In the genomic region with DNA sequence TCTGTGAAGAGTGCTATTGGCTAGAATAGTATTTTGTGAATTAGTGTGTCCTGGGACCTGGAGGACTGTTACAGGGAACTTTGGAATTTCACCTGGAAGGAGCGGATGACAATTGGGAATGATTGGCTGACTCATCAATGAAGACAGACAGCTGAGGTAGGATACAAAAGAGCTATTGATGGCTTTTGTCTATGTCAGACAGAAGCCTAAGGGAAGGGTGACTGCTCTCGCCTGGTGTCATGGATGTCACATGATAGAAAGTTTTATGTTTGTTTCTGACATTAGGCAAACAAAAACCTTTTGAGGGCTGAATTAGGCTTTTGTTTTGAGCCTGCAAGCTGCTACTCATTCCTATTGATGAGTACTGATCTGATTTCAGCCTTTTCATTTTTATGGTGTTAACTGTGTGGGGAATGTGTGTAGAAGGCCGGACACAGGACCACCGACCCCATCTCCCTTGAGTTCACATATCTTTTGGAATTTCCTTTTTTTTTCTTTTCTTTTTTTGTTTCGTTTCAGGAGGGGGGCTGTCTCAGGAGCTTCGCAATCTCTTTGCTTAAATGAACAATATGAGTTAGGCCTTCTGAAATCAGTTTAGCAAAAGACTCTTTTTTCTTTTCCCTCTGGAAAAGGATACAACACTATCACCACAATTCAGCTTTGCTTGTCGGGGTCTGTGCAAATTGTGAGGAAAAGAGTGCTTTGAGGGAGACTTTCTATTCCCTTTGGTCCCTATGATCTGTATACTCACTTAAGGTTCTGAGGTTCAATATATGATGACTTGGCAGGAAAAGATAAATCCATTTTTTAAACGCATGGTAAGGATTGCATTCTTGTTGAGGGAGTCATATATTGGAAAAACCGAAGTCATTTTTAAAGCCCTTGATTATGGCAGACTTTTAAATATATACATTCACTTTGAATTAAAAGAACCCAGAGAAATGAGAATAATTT, we compare ENCODE assay signal across 1 cellular context.
TF ChIP-seq lines count a peak whose summit lies in the region.

No MANE protein-coding gene starts in this region.

TF ChIP-seq in HepG2, 621 proteins besides CTCF, POLR2A, EP300 and RAD21 (continued from another document):
- TF ChIP-seq, protein P1, sequence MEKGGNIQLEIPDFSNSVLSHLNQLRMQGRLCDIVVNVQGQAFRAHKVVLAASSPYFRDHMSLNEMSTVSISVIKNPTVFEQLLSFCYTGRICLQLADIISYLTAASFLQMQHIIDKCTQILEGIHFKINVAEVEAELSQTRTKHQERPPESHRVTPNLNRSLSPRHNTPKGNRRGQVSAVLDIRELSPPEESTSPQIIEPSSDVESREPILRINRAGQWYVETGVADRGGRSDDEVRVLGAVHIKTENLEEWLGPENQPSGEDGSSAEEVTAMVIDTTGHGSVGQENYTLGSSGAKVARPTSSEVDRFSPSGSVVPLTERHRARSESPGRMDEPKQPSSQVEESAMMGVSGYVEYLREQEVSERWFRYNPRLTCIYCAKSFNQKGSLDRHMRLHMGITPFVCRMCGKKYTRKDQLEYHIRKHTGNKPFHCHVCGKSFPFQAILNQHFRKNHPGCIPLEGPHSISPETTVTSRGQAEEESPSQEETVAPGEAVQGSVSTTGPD (CRISPR knock-in tag; IDR thresholded peaks at IDR 0.05), result no peak
- TF ChIP-seq, protein P2, sequence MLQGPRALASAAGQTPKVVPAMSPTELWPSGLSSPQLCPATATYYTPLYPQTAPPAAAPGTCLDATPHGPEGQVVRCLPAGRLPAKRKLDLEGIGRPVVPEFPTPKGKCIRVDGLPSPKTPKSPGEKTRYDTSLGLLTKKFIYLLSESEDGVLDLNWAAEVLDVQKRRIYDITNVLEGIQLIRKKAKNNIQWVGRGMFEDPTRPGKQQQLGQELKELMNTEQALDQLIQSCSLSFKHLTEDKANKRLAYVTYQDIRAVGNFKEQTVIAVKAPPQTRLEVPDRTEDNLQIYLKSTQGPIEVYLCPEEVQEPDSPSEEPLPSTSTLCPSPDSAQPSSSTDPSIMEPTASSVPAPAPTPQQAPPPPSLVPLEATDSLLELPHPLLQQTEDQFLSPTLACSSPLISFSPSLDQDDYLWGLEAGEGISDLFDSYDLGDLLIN (CRISPR knock-in tag; IDR thresholded peaks at IDR 0.05; ENCODE audit: borderline replicate concordance), result no peak
- peak; percentile 87 for TF ChIP-seq ZEB1 (IDR thresholded peaks at IDR 0.05; ENCODE audit: insufficient replicate concordance, low read depth)
- no peak for TF ChIP-seq CHCHD3 (CRISPR knock-in tag; IDR thresholded peaks at IDR 0.05)
- peak; percentile 43; the same call in 1 of the 2 replicates for TF ChIP-seq HNF4G (IDR thresholded peaks at IDR 0.05; ENCODE audit: borderline replicate concordance, low read depth, low read length)
- TF ChIP-seq HNF4G (CRISPR knock-in tag; IDR thresholded peaks at IDR 0.05; ENCODE audit: borderline replicate concordance, low read depth), result no peak
- TF ChIP-seq SOX13 (IDR thresholded peaks at IDR 0.05), result peak; percentile 94
- peak in 1 of 2 experiments; percentile 99; a peak in 2 of 4 replicates for TF ChIP-seq SOX13 (CRISPR knock-in tag; conservative IDR thresholded peaks at IDR 0.05 in 1 of 2, IDR thresholded peaks at IDR 0.05 in 1 of 2)
- TF ChIP-seq RCOR2 (CRISPR knock-in tag; IDR thresholded peaks at IDR 0.05), result no peak
- TF ChIP-seq, protein P3, sequence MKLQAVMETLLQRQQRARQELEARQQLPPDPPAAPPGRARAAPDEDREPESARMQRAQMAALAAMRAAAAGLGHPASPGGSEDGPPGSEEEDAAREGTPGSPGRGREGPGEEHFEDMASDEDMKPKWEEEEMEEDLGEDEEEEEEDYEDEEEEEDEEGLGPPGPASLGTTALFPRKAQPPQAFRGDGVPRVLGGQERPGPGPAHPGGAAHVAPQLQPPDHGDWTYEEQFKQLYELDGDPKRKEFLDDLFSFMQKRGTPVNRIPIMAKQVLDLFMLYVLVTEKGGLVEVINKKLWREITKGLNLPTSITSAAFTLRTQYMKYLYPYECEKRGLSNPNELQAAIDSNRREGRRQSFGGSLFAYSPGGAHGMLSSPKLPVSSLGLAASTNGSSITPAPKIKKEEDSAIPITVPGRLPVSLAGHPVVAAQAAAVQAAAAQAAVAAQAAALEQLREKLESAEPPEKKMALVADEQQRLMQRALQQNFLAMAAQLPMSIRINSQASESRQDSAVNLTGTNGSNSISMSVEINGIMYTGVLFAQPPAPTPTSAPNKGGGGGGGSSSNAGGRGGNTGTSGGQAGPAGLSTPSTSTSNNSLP (IDR thresholded peaks at IDR 0.05; ENCODE audit: low read depth, low read length), result peak; percentile 39; the same call in 1 of the 2 replicates
- no peak for TF ChIP-seq ZNF282 (IDR thresholded peaks at IDR 0.05; ENCODE audit: partially characterized antibody)
- no peak for TF ChIP-seq ZNF20 (CRISPR knock-in tag; IDR thresholded peaks at IDR 0.05)
- 0 out of 2 replicates have a peak, but pooled peaks have one; percentile 35 for TF ChIP-seq FOXO1 (CRISPR knock-in tag; IDR thresholded peaks at IDR 0.05)
- no peak for TF ChIP-seq NFRKB (IDR thresholded peaks at IDR 0.05)
- TF ChIP-seq EED (CRISPR knock-in tag; IDR thresholded peaks at IDR 0.05), result no peak
- TF ChIP-seq, protein P4, sequence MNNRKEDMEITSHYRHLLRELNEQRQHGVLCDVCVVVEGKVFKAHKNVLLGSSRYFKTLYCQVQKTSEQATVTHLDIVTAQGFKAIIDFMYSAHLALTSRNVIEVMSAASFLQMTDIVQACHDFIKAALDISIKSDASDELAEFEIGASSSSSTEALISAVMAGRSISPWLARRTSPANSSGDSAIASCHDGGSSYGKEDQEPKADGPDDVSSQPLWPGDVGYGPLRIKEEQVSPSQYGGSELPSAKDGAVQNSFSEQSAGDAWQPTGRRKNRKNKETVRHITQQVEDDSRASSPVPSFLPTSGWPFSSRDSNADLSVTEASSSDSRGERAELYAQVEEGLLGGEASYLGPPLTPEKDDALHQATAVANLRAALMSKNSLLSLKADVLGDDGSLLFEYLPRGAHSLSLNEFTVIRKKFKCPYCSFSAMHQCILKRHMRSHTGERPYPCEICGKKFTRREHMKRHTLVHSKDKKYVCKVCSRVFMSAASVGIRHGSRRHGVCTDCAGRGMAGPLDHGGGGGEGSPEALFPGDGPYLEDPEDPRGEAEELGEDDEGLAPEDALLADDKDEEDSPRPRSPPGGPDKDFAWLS (CRISPR knock-in tag; IDR thresholded peaks at IDR 0.05; ENCODE audit: borderline replicate concordance), result no peak
- TF ChIP-seq GLI4 (CRISPR knock-in tag; IDR thresholded peaks at IDR 0.05; ENCODE audit: borderline replicate concordance), result no peak
- peak; percentile 66 for TF ChIP-seq BHLHE40 (IDR thresholded peaks at IDR 0.05; ENCODE audit: low read length)
- TF ChIP-seq, protein P5, sequence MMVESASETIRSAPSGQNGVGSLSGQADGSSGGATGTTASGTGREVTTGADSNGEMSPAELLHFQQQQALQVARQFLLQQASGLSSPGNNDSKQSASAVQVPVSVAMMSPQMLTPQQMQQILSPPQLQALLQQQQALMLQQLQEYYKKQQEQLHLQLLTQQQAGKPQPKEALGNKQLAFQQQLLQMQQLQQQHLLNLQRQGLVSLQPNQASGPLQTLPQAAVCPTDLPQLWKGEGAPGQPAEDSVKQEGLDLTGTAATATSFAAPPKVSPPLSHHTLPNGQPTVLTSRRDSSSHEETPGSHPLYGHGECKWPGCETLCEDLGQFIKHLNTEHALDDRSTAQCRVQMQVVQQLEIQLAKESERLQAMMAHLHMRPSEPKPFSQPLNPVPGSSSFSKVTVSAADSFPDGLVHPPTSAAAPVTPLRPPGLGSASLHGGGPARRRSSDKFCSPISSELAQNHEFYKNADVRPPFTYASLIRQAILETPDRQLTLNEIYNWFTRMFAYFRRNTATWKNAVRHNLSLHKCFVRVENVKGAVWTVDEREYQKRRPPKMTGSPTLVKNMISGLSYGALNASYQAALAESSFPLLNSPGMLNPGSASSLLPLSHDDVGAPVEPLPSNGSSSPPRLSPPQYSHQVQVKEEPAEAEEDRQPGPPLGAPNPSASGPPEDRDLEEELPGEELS (CRISPR knock-in tag; IDR thresholded peaks at IDR 0.05), result peak; percentile 80
- TF ChIP-seq ZKSCAN8 (CRISPR knock-in tag; IDR thresholded peaks at IDR 0.05; ENCODE audit: borderline replicate concordance), result no peak
- no peak for TF ChIP-seq HMGA1 (CRISPR knock-in tag; conservative IDR thresholded peaks at IDR 0.05)
- peak; percentile 48 for TF ChIP-seq ELF3 (CRISPR knock-in tag; IDR thresholded peaks at IDR 0.05)
- TF ChIP-seq MIER3 (CRISPR knock-in tag; IDR thresholded peaks at IDR 0.05; ENCODE audit: borderline replicate concordance), result peak; percentile 69; the same call in 1 of the 2 replicates
- TF ChIP-seq KLF13 (CRISPR knock-in tag; IDR thresholded peaks at IDR 0.05), result no peak
- TF ChIP-seq ZBTB7B (CRISPR knock-in tag; IDR thresholded peaks at IDR 0.05), result peak; percentile 64
- TF ChIP-seq GTF2F1 (IDR thresholded peaks at IDR 0.05; ENCODE audit: low read length), result no peak
- TF ChIP-seq, protein P6, sequence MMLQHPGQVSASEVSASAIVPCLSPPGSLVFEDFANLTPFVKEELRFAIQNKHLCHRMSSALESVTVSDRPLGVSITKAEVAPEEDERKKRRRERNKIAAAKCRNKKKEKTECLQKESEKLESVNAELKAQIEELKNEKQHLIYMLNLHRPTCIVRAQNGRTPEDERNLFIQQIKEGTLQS (CRISPR knock-in tag; IDR thresholded peaks at IDR 0.05), result peak; percentile 86
- no peak for TF ChIP-seq ZNF441 (CRISPR knock-in tag; IDR thresholded peaks at IDR 0.05; ENCODE audit: borderline replicate concordance)
- TF ChIP-seq MTF1 (CRISPR knock-in tag; IDR thresholded peaks at IDR 0.05), result 0 out of 2 replicates have a peak, but pooled peaks have one; percentile 35
- no peak for TF ChIP-seq ZNF10 (CRISPR knock-in tag; IDR thresholded peaks at IDR 0.05; ENCODE audit: borderline replicate concordance, low read depth)
- no peak for TF ChIP-seq TOPORS (CRISPR knock-in tag; IDR thresholded peaks at IDR 0.05)
- TF ChIP-seq RFX5 (IDR thresholded peaks at IDR 0.05; ENCODE audit: low read depth, low read length), result no peak
- TF ChIP-seq ZBTB38 (CRISPR knock-in tag; IDR thresholded peaks at IDR 0.05), result no peak
- TF ChIP-seq ERF (CRISPR knock-in tag; IDR thresholded peaks at IDR 0.05), result peak; percentile 54; the same call in 1 of the 2 replicates
- no peak for TF ChIP-seq CCDC6 (CRISPR knock-in tag; IDR thresholded peaks at IDR 0.05)
- no peak for TF ChIP-seq ZNF619 (CRISPR knock-in tag; IDR thresholded peaks at IDR 0.05)
- TF ChIP-seq, protein P7, sequence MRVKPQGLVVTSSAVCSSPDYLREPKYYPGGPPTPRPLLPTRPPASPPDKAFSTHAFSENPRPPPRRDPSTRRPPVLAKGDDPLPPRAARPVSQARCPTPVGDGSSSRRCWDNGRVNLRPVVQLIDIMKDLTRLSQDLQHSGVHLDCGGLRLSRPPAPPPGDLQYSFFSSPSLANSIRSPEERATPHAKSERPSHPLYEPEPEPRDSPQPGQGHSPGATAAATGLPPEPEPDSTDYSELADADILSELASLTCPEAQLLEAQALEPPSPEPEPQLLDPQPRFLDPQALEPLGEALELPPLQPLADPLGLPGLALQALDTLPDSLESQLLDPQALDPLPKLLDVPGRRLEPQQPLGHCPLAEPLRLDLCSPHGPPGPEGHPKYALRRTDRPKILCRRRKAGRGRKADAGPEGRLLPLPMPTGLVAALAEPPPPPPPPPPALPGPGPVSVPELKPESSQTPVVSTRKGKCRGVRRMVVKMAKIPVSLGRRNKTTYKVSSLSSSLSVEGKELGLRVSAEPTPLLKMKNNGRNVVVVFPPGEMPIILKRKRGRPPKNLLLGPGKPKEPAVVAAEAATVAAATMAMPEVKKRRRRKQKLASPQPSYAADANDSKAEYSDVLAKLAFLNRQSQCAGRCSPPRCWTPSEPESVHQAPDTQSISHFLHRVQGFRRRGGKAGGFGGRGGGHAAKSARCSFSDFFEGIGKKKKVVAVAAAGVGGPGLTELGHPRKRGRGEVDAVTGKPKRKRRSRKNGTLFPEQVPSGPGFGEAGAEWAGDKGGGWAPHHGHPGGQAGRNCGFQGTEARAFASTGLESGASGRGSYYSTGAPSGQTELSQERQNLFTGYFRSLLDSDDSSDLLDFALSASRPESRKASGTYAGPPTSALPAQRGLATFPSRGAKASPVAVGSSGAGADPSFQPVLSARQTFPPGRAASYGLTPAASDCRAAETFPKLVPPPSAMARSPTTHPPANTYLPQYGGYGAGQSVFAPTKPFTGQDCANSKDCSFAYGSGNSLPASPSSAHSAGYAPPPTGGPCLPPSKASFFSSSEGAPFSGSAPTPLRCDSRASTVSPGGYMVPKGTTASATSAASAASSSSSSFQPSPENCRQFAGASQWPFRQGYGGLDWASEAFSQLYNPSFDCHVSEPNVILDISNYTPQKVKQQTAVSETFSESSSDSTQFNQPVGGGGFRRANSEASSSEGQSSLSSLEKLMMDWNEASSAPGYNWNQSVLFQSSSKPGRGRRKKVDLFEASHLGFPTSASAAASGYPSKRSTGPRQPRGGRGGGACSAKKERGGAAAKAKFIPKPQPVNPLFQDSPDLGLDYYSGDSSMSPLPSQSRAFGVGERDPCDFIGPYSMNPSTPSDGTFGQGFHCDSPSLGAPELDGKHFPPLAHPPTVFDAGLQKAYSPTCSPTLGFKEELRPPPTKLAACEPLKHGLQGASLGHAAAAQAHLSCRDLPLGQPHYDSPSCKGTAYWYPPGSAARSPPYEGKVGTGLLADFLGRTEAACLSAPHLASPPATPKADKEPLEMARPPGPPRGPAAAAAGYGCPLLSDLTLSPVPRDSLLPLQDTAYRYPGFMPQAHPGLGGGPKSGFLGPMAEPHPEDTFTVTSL (CRISPR knock-in tag; IDR thresholded peaks at IDR 0.05; ENCODE audit: borderline replicate concordance), result peak; percentile 83; the same call in 1 of the 2 replicates
- TF ChIP-seq, protein P8, sequence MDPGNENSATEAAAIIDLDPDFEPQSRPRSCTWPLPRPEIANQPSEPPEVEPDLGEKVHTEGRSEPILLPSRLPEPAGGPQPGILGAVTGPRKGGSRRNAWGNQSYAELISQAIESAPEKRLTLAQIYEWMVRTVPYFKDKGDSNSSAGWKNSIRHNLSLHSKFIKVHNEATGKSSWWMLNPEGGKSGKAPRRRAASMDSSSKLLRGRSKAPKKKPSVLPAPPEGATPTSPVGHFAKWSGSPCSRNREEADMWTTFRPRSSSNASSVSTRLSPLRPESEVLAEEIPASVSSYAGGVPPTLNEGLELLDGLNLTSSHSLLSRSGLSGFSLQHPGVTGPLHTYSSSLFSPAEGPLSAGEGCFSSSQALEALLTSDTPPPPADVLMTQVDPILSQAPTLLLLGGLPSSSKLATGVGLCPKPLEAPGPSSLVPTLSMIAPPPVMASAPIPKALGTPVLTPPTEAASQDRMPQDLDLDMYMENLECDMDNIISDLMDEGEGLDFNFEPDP (CRISPR knock-in tag; conservative IDR thresholded peaks at IDR 0.05), result no peak
- TF ChIP-seq KLF12 (CRISPR knock-in tag; IDR thresholded peaks at IDR 0.05; ENCODE audit: borderline replicate concordance), result no peak
- TF ChIP-seq AHR (CRISPR knock-in tag; IDR thresholded peaks at IDR 0.05), result no peak
- TF ChIP-seq ISL2 (CRISPR knock-in tag; IDR thresholded peaks at IDR 0.05), result peak; percentile 79
